ENCODE assay signal across 21 cellular contexts in genomic region chr3:101853971-101854370, GRCh38. TPM values are rescaled to one million over a fixed set of nuclear protein-coding genes. Genes with fewer than 3 reads are reported as not detected.
DNase-seq lines count a peak whose midpoint lies in the region; ATAC-seq and TF ChIP-seq lines count a peak whose summit lies in the region.
"Had no signal": no experiment of that assay in that cellular context is flagged by ENCODE, and none has a peak within 500 bp of the region (broad histone marks: within the 10 kb centered on the region; RNA-seq: fewer than 3 reads in every experiment).

No MANE protein-coding gene starts in this region.

- no peak for DNase-seq in left ventricle myocardium inferior
- DNase-seq in left cardiac atrium = no peak
- DNase-seq in activated naive CD8-positive, alpha-beta T cell treated with anti-CD3 and anti-CD28 coated beads for 36 hours = no peak
- DNase-seq in naive thymus-derived CD8-positive, alpha-beta T cell = no peak
- DNase-seq in nucleus accumbens (lab: John Stamatoyannopoulos, UW) = no peak
- no peak for DNase-seq in stimulated activated CD4-positive, alpha-beta T cell treated with anti-CD3 and anti-CD28 coated beads, Interleukin-1b, Interleukin-23, amount 100 ng/mL, for 48 hours
- no peak for DNase-seq in CD8-positive, alpha-beta T cell
- DNase-seq: activated CD4-positive, alpha-beta T cell treated with anti-CD3 and anti-CD28 coated beads for 48 hours; activated naive CD4-positive, alpha-beta T cell treated with Interleukin-2 at 50 U/mL for 16 hours; central memory CD4-positive, alpha-beta T cell; DND-41; heart right ventricle; NCI-H1694; NCI-H446 treated with DMSO at 0.1 percent for 48 hours; PC-9; substantia nigra had no signal

- peak overlapping the region; percentile 68 for H3K27ac Mint-ChIP-seq in activated naive CD8-positive, alpha-beta T cell treated with anti-CD3 and anti-CD28 coated beads for 36 hours
- H3K27ac Mint-ChIP-seq in naive thymus-derived CD8-positive, alpha-beta T cell = peak overlapping the region in 6 of 10 donors; percentile 11 to 100 (median 52)
- no peak overlapping the region for H3K27ac Mint-ChIP-seq in CD8-positive, alpha-beta T cell
- H3K27ac Mint-ChIP-seq: nephron had no signal

- peaks cover 73% of the 10 kb centered on the region for H3K4me1 ChIP-seq in left ventricle myocardium inferior
- H3K4me1 ChIP-seq in CD8-positive, alpha-beta T cell (ENCODE audit: insufficient read depth, low read length) = peaks cover 40% of the 10 kb centered on the region

- no peak for TF ChIP-seq CTCF in left ventricle myocardium inferior (IDR thresholded peaks at IDR 0.05; ENCODE audit: borderline replicate concordance)
- no peak for TF ChIP-seq CTCF in CD8-positive, alpha-beta T cell (IDR thresholded peaks at IDR 0.05)

- H3K4me1 Mint-ChIP-seq in activated naive CD8-positive, alpha-beta T cell treated with anti-CD3 and anti-CD28 coated beads for 36 hours = peaks cover 64% of the 10 kb centered on the region
- H3K4me1 Mint-ChIP-seq in naive thymus-derived CD8-positive, alpha-beta T cell = peaks cover 36 to 77% (median 71%) of the 10 kb centered on the region in 4 donors
- peaks cover 67% of the 10 kb centered on the region for H3K4me1 Mint-ChIP-seq in CD8-positive, alpha-beta T cell (ENCODE audit: low read depth)

- H3K9me3 Mint-ChIP-seq in activated naive CD8-positive, alpha-beta T cell treated with anti-CD3 and anti-CD28 coated beads for 36 hours = peaks cover 3% of the 10 kb centered on the region
- no peaks in the 10 kb centered on the region for H3K9me3 Mint-ChIP-seq in naive thymus-derived CD8-positive, alpha-beta T cell
- no peaks in the 10 kb centered on the region for H3K9me3 Mint-ChIP-seq in CD8-positive, alpha-beta T cell
- H3K9me3 Mint-ChIP-seq: nephron had no signal

- no peak overlapping the region for H3K4me3 Mint-ChIP-seq in activated naive CD8-positive, alpha-beta T cell treated with anti-CD3 and anti-CD28 coated beads for 36 hours
- peak overlapping the region in 3 of 10 donors; percentile 29 to 96 (median 43) for H3K4me3 Mint-ChIP-seq in naive thymus-derived CD8-positive, alpha-beta T cell
- H3K4me3 Mint-ChIP-seq in CD8-positive, alpha-beta T cell = no peak overlapping the region
- H3K4me3 Mint-ChIP-seq: nephron had no signal

- ATAC-seq in left cardiac atrium (no peak), HG03354 (IDR thresholded peaks at IDR 0.05; ENCODE audit: poor library complexity, severe bottlenecking, unreplicated experiment) (no peak)
- no peak for ATAC-seq in naive thymus-derived CD8-positive, alpha-beta T cell
- no peak for ATAC-seq in CD8-positive, alpha-beta T cell
- ATAC-seq: heart right ventricle, left lobe of liver had no signal

- no peaks in the 10 kb centered on the region for H3K27me3 ChIP-seq in left ventricle myocardium inferior (ENCODE audit: low read depth)
- H3K27me3 ChIP-seq in CD8-positive, alpha-beta T cell (ENCODE audit: insufficient read depth, low read length) = no peaks in the 10 kb centered on the region
- H3K27me3 ChIP-seq: heart right ventricle, right atrium auricular region had no signal

- no peaks in the 10 kb centered on the region for H3K27me3 Mint-ChIP-seq in activated naive CD8-positive, alpha-beta T cell treated with anti-CD3 and anti-CD28 coated beads for 36 hours
- H3K27me3 Mint-ChIP-seq in naive thymus-derived CD8-positive, alpha-beta T cell = no peaks in the 10 kb centered on the region
- H3K27me3 Mint-ChIP-seq in CD8-positive, alpha-beta T cell (ENCODE audit: low read depth) = no peaks in the 10 kb centered on the region

- peak overlapping the region; percentile 95 for H3K4me3 ChIP-seq in left ventricle myocardium inferior
- no peak overlapping the region for H3K4me3 ChIP-seq in CD8-positive, alpha-beta T cell (ENCODE audit: low read depth, low read length)
- H3K4me3 ChIP-seq: PC-9 had no signal

- CTCF ChIA-PET in CD8-positive, alpha-beta T cell (lab: Charles Lee) = interaction anchor here (1.9 to 3.6 kb wide), 2 partner anchors 371 to 375 kb away, joined by 9 to 13 read pairs; no protein-coding TSS in a partner anchor

- peaks cover 72% of the 10 kb centered on the region for H3K36me3 ChIP-seq in left ventricle myocardium inferior
- peaks cover 63% of the 10 kb centered on the region for H3K36me3 ChIP-seq in CD8-positive, alpha-beta T cell (ENCODE audit: insufficient read depth, low read length)

- peak overlapping the region; percentile 20 for H3K27ac ChIP-seq in left ventricle myocardium inferior (replicated peaks)
- no peak overlapping the region for H3K27ac ChIP-seq in CD8-positive, alpha-beta T cell (ENCODE audit: low read depth, low read length)
- H3K27ac ChIP-seq: heart right ventricle, HL-60, PC-9, right atrium auricular region had no signal

- peaks cover 88% of the 10 kb centered on the region for H3K36me3 Mint-ChIP-seq in activated naive CD8-positive, alpha-beta T cell treated with anti-CD3 and anti-CD28 coated beads for 36 hours
- H3K36me3 Mint-ChIP-seq in naive thymus-derived CD8-positive, alpha-beta T cell = peaks cover 53 to 85% (median 59%) of the 10 kb centered on the region in 3 donors
- peaks cover 89% of the 10 kb centered on the region for H3K36me3 Mint-ChIP-seq in CD8-positive, alpha-beta T cell

- H3K9me3 ChIP-seq in left ventricle myocardium inferior (replicated peaks) = no peaks in the 10 kb centered on the region
- no peaks in the 10 kb centered on the region for H3K9me3 ChIP-seq in CD8-positive, alpha-beta T cell (ENCODE audit: low read length)
- H3K9me3 ChIP-seq: heart right ventricle, right atrium auricular region had no signal

- intact Hi-C loops in left ventricle myocardium inferior (cut with micrococcal nuclease) = no loop called here
- intact Hi-C loops in left cardiac atrium (cut with DNase I) = loop anchor here in 1 of 2 donors (5.0 kb wide), 1 partner anchor 42 kb away; no protein-coding TSS in a partner anchor
- intact Hi-C loops in CD8-positive, alpha-beta T cell (cut with DNase I, micrococcal nuclease) = loop anchor here (5.0 to 10.0 kb wide), 2 partner anchors 282 to 1149 kb away; partner anchors contain the start of genes PCNP (in 1 of the 2) and TFG (in 1 of the 2)

- POLR2A ChIA-PET in naive thymus-derived CD8-positive, alpha-beta T cell (lab: Charles Lee) = interaction anchor here (1.8 kb wide), 1 partner anchor 26 kb away, joined by 7 read pairs; no protein-coding TSS in a partner anchor
- POLR2A ChIA-PET in CD8-positive, alpha-beta T cell (lab: Charles Lee) = no interaction called here

RNA-seq across cellular contexts. Expression of gene NFKBIZ, which starts 4.7 kb away (rescaled TPM):
- total RNA-seq in left ventricle myocardium inferior (15.0 TPM), left cardiac atrium (10 to 100 TPM; 34.9 to 39.7 TPM)
- 10 to 100 TPM; 57.7 to 58.8 TPM for total RNA-seq in activated naive CD8-positive, alpha-beta T cell treated with anti-CD3 and anti-CD28 coated beads for 36 hours
- 100 to 1,000 TPM; 148 to 151 TPM for total RNA-seq in naive thymus-derived CD8-positive, alpha-beta T cell
- 10 to 100 TPM in 2 of 3 donors, 1 to 10 TPM in 1; 9.3 to 23.6 (median 20.2) TPM for polyA plus RNA-seq in naive thymus-derived CD8-positive, alpha-beta T cell
- total RNA-seq in CD8-positive, alpha-beta T cell = 100 to 1,000 TPM; 460 to 477 TPM
